In the genomic region with DNA sequence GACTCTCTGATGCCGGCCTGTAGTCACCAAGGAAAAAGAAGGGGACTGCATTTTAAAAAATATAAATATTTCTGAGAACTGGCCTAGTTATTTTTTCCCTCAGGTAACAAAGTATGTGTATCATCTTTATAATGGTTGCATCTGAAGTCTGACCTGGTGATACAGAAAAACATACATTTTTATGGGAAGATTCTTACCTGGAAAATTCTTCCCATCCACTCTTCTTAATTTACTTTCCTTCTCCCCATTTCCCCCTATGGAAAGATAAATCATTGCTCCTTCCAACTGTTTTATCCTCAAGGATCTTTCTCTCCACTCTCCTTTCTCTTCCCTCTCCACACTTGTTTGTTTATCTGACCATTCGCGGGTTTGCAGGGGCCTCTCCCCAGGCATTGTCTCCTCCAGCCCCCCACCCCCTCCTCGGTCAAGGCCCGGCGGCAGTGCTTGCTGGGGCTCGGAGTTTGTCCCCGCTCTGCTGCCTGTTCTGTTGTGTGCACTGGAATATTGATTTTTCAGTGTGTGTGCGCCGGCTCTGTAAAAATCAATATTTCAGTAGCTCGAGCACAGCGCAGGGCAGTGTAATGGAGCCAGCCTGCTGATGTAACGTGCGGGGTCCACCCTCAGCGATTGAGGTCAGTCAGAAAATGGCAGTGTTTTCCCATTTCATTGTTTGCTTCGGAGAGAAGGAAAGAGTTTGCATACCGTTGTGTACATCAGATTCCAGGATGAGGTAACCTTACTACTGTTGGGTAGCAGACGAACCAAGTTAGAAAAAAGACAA, we compare ENCODE assay signal across 10 cellular contexts.
DNase-seq lines count a peak whose midpoint lies in the region; ATAC-seq and TF ChIP-seq lines count a peak whose summit lies in the region.
"Had no signal": no experiment of that assay in that cellular context is flagged by ENCODE, and none has a peak within 500 bp of the region (broad histone marks: within the 10 kb centered on the region; RNA-seq: fewer than 3 reads in every experiment).

No MANE protein-coding gene starts in this region.

- H3K27me3 Mint-ChIP-seq in activated CD8-positive, alpha-beta T cell treated with anti-CD3 and anti-CD28 coated beads, Interleukin-2, amount 10 ng/mL, durations not matched to agents 7 days and 5 days (ENCODE audit: low read depth) = peaks cover 37% of the 10 kb centered on the region
- H3K27me3 Mint-ChIP-seq in activated CD8-positive, alpha-beta T cell treated with anti-CD3 and anti-CD28 coated beads for 36 hours = peaks cover 10% of the 10 kb centered on the region

- no peaks in the 10 kb centered on the region for H3K9me3 Mint-ChIP-seq in activated CD8-positive, alpha-beta T cell treated with anti-CD3 and anti-CD28 coated beads, Interleukin-2, amount 10 ng/mL, durations not matched to agents 7 days and 5 days (ENCODE audit: insufficient read depth)
- no peaks in the 10 kb centered on the region for H3K9me3 Mint-ChIP-seq in activated CD8-positive, alpha-beta T cell treated with anti-CD3 and anti-CD28 coated beads for 36 hours

- H3K4me3 ChIP-seq in hepatocyte = no peak overlapping the region
- H3K4me3 ChIP-seq in subcutaneous abdominal adipose tissue (ENCODE audit: low read depth in 1 of 5, low read length in 5 of 5) = peak overlapping the region in 4 of 5 donors; percentile 50 to 70 (median 66)
- H3K4me3 ChIP-seq in effector memory CD4-positive, alpha-beta T cell (ENCODE audit: insufficient read depth, low read depth, low read length, poor library complexity, severe bottlenecking) = no peak overlapping the region

- DNase-seq in activated CD8-positive, alpha-beta T cell treated with anti-CD3 and anti-CD28 coated beads, Interleukin-2, amount 10 ng/mL, durations not matched to agents 7 days and 5 days = no peak
- DNase-seq in activated CD8-positive, alpha-beta T cell treated with anti-CD3 and anti-CD28 coated beads for 36 hours = no peak
- DNase-seq in NCI-H526 treated with DMSO at 0.1 percent for 48 hours (lab: John Stamatoyannopoulos, UW) = peak; percentile 47
- DNase-seq in hepatocyte (ENCODE audit: low spot score) = peak; percentile 38
- DNase-seq in effector memory CD4-positive, alpha-beta T cell = no peak
- DNase-seq in ureter (ENCODE audit: low spot score) = no peak
- DNase-seq in NOMO-1 treated with dmso at 0.1 percent for 144 hours (lab: John Stamatoyannopoulos, UW; ENCODE audit: unreplicated experiment) = no peak
- DNase-seq: amniotic stem cell, spleen had no signal

- peaks cover 15% of the 10 kb centered on the region for H3K4me1 Mint-ChIP-seq in activated CD8-positive, alpha-beta T cell treated with anti-CD3 and anti-CD28 coated beads, Interleukin-2, amount 10 ng/mL, durations not matched to agents 7 days and 5 days (ENCODE audit: low read depth)
- peaks cover 16% of the 10 kb centered on the region for H3K4me1 Mint-ChIP-seq in activated CD8-positive, alpha-beta T cell treated with anti-CD3 and anti-CD28 coated beads for 36 hours (ENCODE audit: low read depth)

- WGBS in hepatocyte (ENCODE audit: low lambda C conversion rate, missing lambda C conversion rate) = 34% methylated on average over 18 of the region's 18 CpGs

- H3K9me3 ChIP-seq in hepatocyte (ENCODE audit: low read depth) (no peaks in the 10 kb centered on the region), subcutaneous abdominal adipose tissue (ENCODE audit: control insufficient read depth in 5 of 5, low read length in 5 of 5) (no peaks in the 10 kb centered on the region)
- H3K9me3 ChIP-seq in effector memory CD4-positive, alpha-beta T cell (ENCODE audit: control insufficient read depth, low read length) = no peaks in the 10 kb centered on the region
- H3K9me3 ChIP-seq: spleen had no signal

- H3K4me3 Mint-ChIP-seq in activated CD8-positive, alpha-beta T cell treated with anti-CD3 and anti-CD28 coated beads, Interleukin-2, amount 10 ng/mL, durations not matched to agents 7 days and 5 days = peak overlapping the region; percentile 56
- no peak overlapping the region for H3K4me3 Mint-ChIP-seq in activated CD8-positive, alpha-beta T cell treated with anti-CD3 and anti-CD28 coated beads for 36 hours

- H3K27ac ChIP-seq in hepatocyte (peak overlapping the region; percentile 93), subcutaneous abdominal adipose tissue (ENCODE audit: low read depth, low read length) (peak overlapping the region; percentile 57)
- no peak overlapping the region for H3K27ac ChIP-seq in effector memory CD4-positive, alpha-beta T cell (ENCODE audit: insufficient read depth, low read length, poor library complexity, severe bottlenecking)

- peak overlapping the region; percentile 95 for H3K4me2 ChIP-seq in hepatocyte

- no peaks in the 10 kb centered on the region for H4K20me1 ChIP-seq in hepatocyte (ENCODE audit: insufficient read depth, poor library complexity, severe bottlenecking)

- H3K36me3 ChIP-seq in hepatocyte (replicated peaks; ENCODE audit: insufficient read depth, low read depth) (no peaks in the 10 kb centered on the region), subcutaneous abdominal adipose tissue (ENCODE audit: control insufficient read depth in 5 of 5, insufficient read depth in 5 of 5, low read length in 5 of 5) (no peaks in the 10 kb centered on the region)
- no peaks in the 10 kb centered on the region for H3K36me3 ChIP-seq in effector memory CD4-positive, alpha-beta T cell (ENCODE audit: control insufficient read depth, insufficient read depth, low read length)
- H3K36me3 ChIP-seq: spleen had no signal

- no peak overlapping the region for H3K27ac Mint-ChIP-seq in activated CD8-positive, alpha-beta T cell treated with anti-CD3 and anti-CD28 coated beads, Interleukin-2, amount 10 ng/mL, durations not matched to agents 7 days and 5 days
- no peak overlapping the region for H3K27ac Mint-ChIP-seq in activated CD8-positive, alpha-beta T cell treated with anti-CD3 and anti-CD28 coated beads for 36 hours

- ATAC-seq in activated CD8-positive, alpha-beta T cell treated with anti-CD3 and anti-CD28 coated beads, Interleukin-2, amount 10 ng/mL, durations not matched to agents 7 days and 5 days = no peak
- ATAC-seq in activated CD8-positive, alpha-beta T cell treated with anti-CD3 and anti-CD28 coated beads for 36 hours = no peak

- H3K4me1 ChIP-seq in hepatocyte (ENCODE audit: insufficient read depth) (peaks cover 8% of the 10 kb centered on the region), subcutaneous abdominal adipose tissue (ENCODE audit: control insufficient read depth in 5 of 5, insufficient read depth in 5 of 5, low read length in 5 of 5) (peaks cover 2 to 27% (median 25%) of the 10 kb centered on the region in 5 donors)
- H3K4me1 ChIP-seq in effector memory CD4-positive, alpha-beta T cell (ENCODE audit: control insufficient read depth, insufficient read depth, low read length, poor library complexity, severe bottlenecking) = peaks cover 19% of the 10 kb centered on the region

- no peak for TF ChIP-seq CTCF in activated CD8-positive, alpha-beta T cell treated with anti-CD3 and anti-CD28 coated beads for 36 hours (IDR thresholded peaks at IDR 0.05)
- TF ChIP-seq CTCF in hepatocyte (IDR thresholded peaks at IDR 0.05; ENCODE audit: poor library complexity) = no peak

- H3K9me2 ChIP-seq in hepatocyte (replicated peaks; ENCODE audit: insufficient read depth) = no peaks in the 10 kb centered on the region

- POLR2A ChIA-PET in activated CD8-positive, alpha-beta T cell treated with anti-CD3 and anti-CD28 coated beads, Interleukin-2, amount 10 ng/mL, durations not matched to agents 7 days and 5 days (lab: Charles Lee) = interaction anchor here (0.6 to 0.7 kb wide), 2 partner anchors 422 to 1110 kb away, joined by 3 to 4 read pairs; no protein-coding TSS in a partner anchor
- POLR2A ChIA-PET in activated CD8-positive, alpha-beta T cell treated with anti-CD3 and anti-CD28 coated beads for 36 hours (lab: Charles Lee) = interaction anchor here (1.0 kb wide), 1 partner anchor 338 kb away, joined by 4 read pairs; no protein-coding TSS in a partner anchor

- intact Hi-C loops in activated CD8-positive, alpha-beta T cell treated with anti-CD3 and anti-CD28 coated beads for 36 hours (cut with micrococcal nuclease) = no loop called here

- H3K36me3 Mint-ChIP-seq in activated CD8-positive, alpha-beta T cell treated with anti-CD3 and anti-CD28 coated beads, Interleukin-2, amount 10 ng/mL, durations not matched to agents 7 days and 5 days (ENCODE audit: low read depth) = peaks cover 5% of the 10 kb centered on the region
- no peaks in the 10 kb centered on the region for H3K36me3 Mint-ChIP-seq in activated CD8-positive, alpha-beta T cell treated with anti-CD3 and anti-CD28 coated beads for 36 hours (ENCODE audit: low read depth)

- CTCF ChIA-PET in activated CD8-positive, alpha-beta T cell treated with anti-CD3 and anti-CD28 coated beads, Interleukin-2, amount 10 ng/mL, durations not matched to agents 7 days and 5 days (lab: Charles Lee) = no interaction called here
- CTCF ChIA-PET in activated CD8-positive, alpha-beta T cell treated with anti-CD3 and anti-CD28 coated beads for 36 hours (lab: Charles Lee) = interaction anchor here (0.9 kb wide), 1 partner anchor 59 kb away, joined by 3 read pairs; no protein-coding TSS in a partner anchor

- peak overlapping the region; percentile 87 for H2AFZ ChIP-seq in hepatocyte

- H3K79me2 ChIP-seq in hepatocyte = peaks cover 21% of the 10 kb centered on the region

- no peak overlapping the region for H3K9ac ChIP-seq in subcutaneous abdominal adipose tissue (ENCODE audit: low read length in 5 of 5)

- H3K27me3 ChIP-seq in hepatocyte (no peaks in the 10 kb centered on the region), subcutaneous abdominal adipose tissue (ENCODE audit: control insufficient read depth in 5 of 5, insufficient read depth in 4 of 5, low read length in 5 of 5) (no peaks in the 10 kb centered on the region)
- H3K27me3 ChIP-seq in effector memory CD4-positive, alpha-beta T cell (replicated peaks; ENCODE audit: control insufficient read depth, insufficient read depth, low read length, poor library complexity, severe bottlenecking) = no peaks in the 10 kb centered on the region

Comparison
In these comparisons a context has a peak if more than half of its experiments do, and no peak if none do; other contexts are left out.
1. DNase-seq: peak in NCI-H526 treated with DMSO at 0.1 percent for 48 hours (single experiment) and hepatocyte (single experiment); none in activated CD8-positive, alpha-beta T cell treated with anti-CD3 and anti-CD28 coated beads, Interleukin-2, amount 10 ng/mL, durations not matched to agents 7 days and 5 days (single experiment), activated CD8-positive, alpha-beta T cell treated with anti-CD3 and anti-CD28 coated beads for 36 hours (single experiment), effector memory CD4-positive, alpha-beta T cell (0 of 3), ureter (single experiment) and NOMO-1 treated with dmso at 0.1 percent for 144 hours (single experiment).
2. H3K4me3 ChIP-seq: peak in subcutaneous abdominal adipose tissue (4 of 5); none in hepatocyte (single experiment) and effector memory CD4-positive, alpha-beta T cell (single experiment).